Comparison of ENCODE assay signal across 35 cellular contexts in the genomic region with DNA sequence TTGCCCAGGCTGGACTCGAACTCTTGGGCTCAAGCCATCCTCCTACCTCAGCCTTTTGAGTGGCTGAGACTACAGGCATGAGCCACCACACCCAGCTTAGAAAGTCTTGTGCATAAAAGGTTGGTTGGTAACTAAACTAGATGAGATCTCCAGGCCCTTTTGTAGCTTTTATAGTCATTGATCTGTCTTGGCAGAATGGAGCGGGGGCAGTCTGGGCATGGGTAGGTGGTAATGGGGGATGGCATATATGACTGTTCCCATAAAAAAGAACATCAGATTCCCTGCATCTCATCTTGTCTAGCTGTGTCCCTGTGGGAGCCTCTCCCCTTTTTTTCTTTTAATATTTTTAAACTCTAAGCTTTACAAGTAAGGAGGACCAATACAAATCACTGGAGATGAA.
"Had no signal": no experiment of that assay in that cellular context is flagged by ENCODE, and none has a peak within 500 bp of the region (broad histone marks: within the 10 kb centered on the region; RNA-seq: fewer than 3 reads in every experiment).

No MANE protein-coding gene starts in this region.

- H3K27ac ChIP-seq: KMS-11 had no signal

- H3K27me3 ChIP-seq: MG63 had no signal

- DNase-seq: Karpas-422, Kasumi-1, MG63, MM.1S, MV-4-11, NCI-H1048, NCI-H1092, NCI-H1092 treated with DMSO at 0.1 percent for 48 hours, NCI-H1105, NCI-H1105 treated with DMSO at 0.1 percent for 48 hours, NCI-H1417, NCI-H1417 treated with DMSO at 0.1 percent for 48 hours, NCI-H1436, NCI-H1436 treated with DMSO at 0.1 percent for 48 hours, NCI-H146, NCI-H1694, NCI-H1694 treated with DMSO at 0.1 percent for 48 hours, NCI-H187, NCI-H187 treated with DMSO at 0.1 percent for 48 hours, NCI-H1930, NCI-H2029, NCI-H2029 treated with DMSO at 0.1 percent for 48 hours, NCI-H2081, NCI-H2081 treated with DMSO at 0.1 percent for 48 hours, NCI-H2107, NCI-H2171, NCI-H2171 treated with DMSO at 0.1 percent for 48 hours, NCI-H2227 treated with DMSO at 0.1 percent for 48 hours, NCI-H226, NCI-H345, NCI-H446, NCI-H446 treated with DMSO at 0.1 percent for 48 hours, NCI-H510A, NCI-H510A treated with DMSO at 0.1 percent for 48 hours had no signal

- H3K9me3 ChIP-seq: MG63 had no signal

- H3K4me3 ChIP-seq: MG63 had no signal

- H3K4me2 ChIP-seq: KMS-11 had no signal

- H3K9ac ChIP-seq: KMS-11 had no signal

- H3K36me3 ChIP-seq: MG63 had no signal
